In genomic region chr7:136018104-136018503, GRCh38 we compare ENCODE assay signal across 1 cellular context.
TF ChIP-seq lines count a peak whose summit lies in the region.

No MANE protein-coding gene starts in this region.

TF ChIP-seq in GM23338, 12 proteins besides CTCF, POLR2A, EP300 and RAD21 (continued from another document):
- no peak for TF ChIP-seq ZNF462 (CRISPR knock-in tag; IDR thresholded peaks at IDR 0.05)
